In the genomic region with DNA sequence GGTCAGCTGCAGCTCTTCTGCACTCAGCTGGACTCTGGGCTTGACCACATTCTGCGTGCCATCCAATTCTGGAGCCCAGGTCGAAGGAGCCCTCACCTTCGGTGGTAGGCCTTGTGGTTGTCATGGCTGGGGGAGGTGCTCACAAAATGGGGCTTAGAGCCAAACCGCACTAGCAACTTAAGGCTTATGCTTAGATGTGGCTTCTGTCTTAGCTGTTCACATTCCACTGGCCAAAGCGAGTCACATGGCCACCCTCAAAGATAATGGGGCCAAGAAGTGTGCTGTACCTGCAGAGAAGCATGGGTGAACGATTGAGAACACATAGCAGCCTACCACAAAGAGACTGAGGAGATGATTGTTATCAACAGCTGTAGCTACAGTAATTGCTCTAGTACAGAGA, we compare ENCODE assay signal across 26 cellular contexts.
"Had no signal": no experiment of that assay in that cellular context is flagged by ENCODE, and none has a peak within 500 bp of the region (broad histone marks: within the 10 kb centered on the region; RNA-seq: fewer than 3 reads in every experiment).

No MANE protein-coding gene starts in this region.

- H2AFZ ChIP-seq: hepatocyte had no signal

- H3K27me3 ChIP-seq: breast epithelium, colonic mucosa, dorsolateral prefrontal cortex, esophagus muscularis mucosa, hepatocyte, left lung, transverse colon, uterus had no signal

- H3K9me3 ChIP-seq: breast epithelium, colonic mucosa, esophagus muscularis mucosa, left lung, transverse colon, uterus had no signal

- ATAC-seq: left lung; naive thymus-derived CD4-positive, alpha-beta T cell; sciatic nerve; stimulated activated naive B cell treated with anti-CD40 and anti-IgM and Interleukin-4, amounts not matched to agents 10 μg/mL and 1 μg/mL and 100 μg/mL, for 72 hours had no signal

- H3K4me3 ChIP-seq: breast epithelium, colonic mucosa, dorsolateral prefrontal cortex, esophagus muscularis mucosa, hepatocyte, left lung, smooth muscle cell, transverse colon, uterus had no signal

- H3K79me2 ChIP-seq: hepatocyte had no signal

- H3K36me3 Mint-ChIP-seq: activated naive CD8-positive, alpha-beta T cell treated with anti-CD3 and anti-CD28 coated beads for 36 hours; immature natural killer cell; naive thymus-derived CD4-positive, alpha-beta T cell; stimulated activated naive B cell treated with anti-CD40 and anti-IgM and Interleukin-4, amounts not matched to agents 10 μg/mL and 1 μg/mL and 100 μg/mL, for 72 hours had no signal

- H3K27ac Mint-ChIP-seq: activated naive CD8-positive, alpha-beta T cell treated with anti-CD3 and anti-CD28 coated beads for 36 hours; activated T-cell treated with anti-CD3 and anti-CD28 coated beads, Interleukin-2, amount 50 U/mL, for 24 hours; activated T-helper 2 cell treated with anti-CD3 and anti-CD28 coated beads, Interferon-gamma antibody, Interleukin-2, Interleukin-4, amounts not matched to agents 10 μg/mL and 5 μg/mL and 100 μg/mL, durations not matched to agents 14 hours and 24 hours and 36 hours; immature natural killer cell; naive thymus-derived CD4-positive, alpha-beta T cell; stimulated activated naive B cell treated with anti-CD40 and anti-IgM and Interleukin-4, amounts not matched to agents 10 μg/mL and 1 μg/mL and 100 μg/mL, for 72 hours had no signal

- DNase-seq: activated CD4-positive, alpha-beta T cell treated with anti-CD3 and anti-CD28 coated beads for 1 hour; activated CD4-positive, alpha-beta T cell treated with anti-CD3 and anti-CD28 coated beads, Interleukin-2, amount 50 U/mL, for 1 hour; activated CD8-positive, alpha-beta memory T cell treated with anti-CD3 and anti-CD28 coated beads for 24 hours; activated CD8-positive, alpha-beta memory T cell treated with anti-CD3 and anti-CD28 coated beads, Interleukin-2, amount 50 U/mL, for 4 hours; activated naive CD4-positive, alpha-beta T cell; activated naive CD8-positive, alpha-beta T cell treated with anti-CD3 and anti-CD28 coated beads for 36 hours; activated T-cell treated with anti-CD3 and anti-CD28 coated beads, Interleukin-2, amount 50 U/mL, for 24 hours; colonic mucosa; dorsolateral prefrontal cortex; glutamatergic neuron; left lung; naive thymus-derived CD4-positive, alpha-beta T cell; occipital lobe; stimulated activated CD4-positive, alpha-beta T cell treated with anti-CD3 and anti-CD28 coated beads, Interleukin-15, amount 100 ng/mL, for 24 hours; stimulated activated CD8-positive, alpha-beta memory T cell treated with anti-CD3 and anti-CD28 coated beads, Interleukin-4, amount 100 ng/mL, for 48 hours; stimulated activated naive B cell treated with anti-CD40 and anti-IgM and Interleukin-4, amounts not matched to agents 10 μg/mL and 1 μg/mL and 100 μg/mL, for 72 hours; transverse colon; uterus had no signal

- H3K4me1 Mint-ChIP-seq: activated naive CD8-positive, alpha-beta T cell treated with anti-CD3 and anti-CD28 coated beads for 36 hours; immature natural killer cell; neural crest cell; stimulated activated naive B cell treated with anti-CD40 and anti-IgM and Interleukin-4, amounts not matched to agents 10 μg/mL and 1 μg/mL and 100 μg/mL, for 72 hours had no signal

- H3K4me3 Mint-ChIP-seq: activated naive CD8-positive, alpha-beta T cell treated with anti-CD3 and anti-CD28 coated beads for 36 hours; activated T-cell treated with anti-CD3 and anti-CD28 coated beads, Interleukin-2, amount 50 U/mL, for 24 hours; immature natural killer cell; naive thymus-derived CD4-positive, alpha-beta T cell; neural crest cell; stimulated activated naive B cell treated with anti-CD40 and anti-IgM and Interleukin-4, amounts not matched to agents 10 μg/mL and 1 μg/mL and 100 μg/mL, for 72 hours had no signal

- H3K4me2 ChIP-seq: hepatocyte, smooth muscle cell had no signal

- H3K27ac ChIP-seq: breast epithelium, colonic mucosa, dorsolateral prefrontal cortex, esophagus muscularis mucosa, hepatocyte, left lung, transverse colon, uterus had no signal

- H3K36me3 ChIP-seq: breast epithelium, colonic mucosa, left lung, transverse colon, uterus had no signal

- H3K4me1 ChIP-seq: breast epithelium, colonic mucosa, left lung, transverse colon, uterus had no signal

- H3K27me3 Mint-ChIP-seq: activated naive CD8-positive, alpha-beta T cell treated with anti-CD3 and anti-CD28 coated beads for 36 hours; activated T-cell treated with anti-CD3 and anti-CD28 coated beads, Interleukin-2, amount 50 U/mL, for 24 hours; stimulated activated naive B cell treated with anti-CD40 and anti-IgM and Interleukin-4, amounts not matched to agents 10 μg/mL and 1 μg/mL and 100 μg/mL, for 72 hours had no signal

- H3K9me3 Mint-ChIP-seq: activated naive CD8-positive, alpha-beta T cell treated with anti-CD3 and anti-CD28 coated beads for 36 hours; activated T-cell treated with anti-CD3 and anti-CD28 coated beads, Interleukin-2, amount 50 U/mL, for 24 hours; activated T-helper 2 cell treated with anti-CD3 and anti-CD28 coated beads, Interferon-gamma antibody, Interleukin-2, Interleukin-4, amounts not matched to agents 10 μg/mL and 5 μg/mL and 100 μg/mL, durations not matched to agents 14 hours and 24 hours and 36 hours; immature natural killer cell; naive thymus-derived CD4-positive, alpha-beta T cell; neural crest cell; stimulated activated naive B cell treated with anti-CD40 and anti-IgM and Interleukin-4, amounts not matched to agents 10 μg/mL and 1 μg/mL and 100 μg/mL, for 72 hours had no signal
